9 cellular contexts compared by ENCODE assay signal in genomic region chr1:159921700-159922498, GRCh38. TPM values are rescaled to one million over a fixed set of nuclear protein-coding genes. Genes with fewer than 3 reads are reported as not detected.
A peak's percentile ranks its signal among the peaks of the same experiment; 100 is the strongest.
DNase-seq lines count a peak whose midpoint lies in the region; ATAC-seq, FAIRE-seq and TF ChIP-seq lines count a peak whose summit lies in the region.
"Had no signal": no experiment of that assay in that cellular context is flagged by ENCODE, and none has a peak within 500 bp of the region (broad histone marks: within the 10 kb centered on the region; RNA-seq: fewer than 3 reads in every experiment).

No MANE protein-coding gene starts in this region.

- H2BK5ac ChIP-seq in H1 (ENCODE audit: low read depth, low read length), result no peak overlapping the region

- H2BK15ac ChIP-seq in H1 (ENCODE audit: low read length), result no peak overlapping the region

- H4K20me1 ChIP-seq in PC-9 (ENCODE audit: insufficient read depth) (peaks cover 25% of the 10 kb centered on the region), H1 (replicated peaks in 1 of 2; ENCODE audit: control insufficient read depth in 1 of 2, insufficient read depth in 2 of 2, low read length in 2 of 2) (peaks cover 0 to 3% of the 10 kb centered on the region in 2 experiments)

- POLR2A ChIA-PET in PC-9 (lab: Charles Lee; ENCODE audit: unreplicated experiment) (interaction anchor here (0.6 to 0.7 kb wide), 2 partner anchors 29 to 44 kb away, joined by 3 to 10 read pairs; no protein-coding TSS in a partner anchor), H1 (lab: Charles Lee; ENCODE audit: partially characterized antibody) (interaction anchor here (0.9 to 2.3 kb wide), 6 partner anchors 19 to 110 kb away, joined by 3 to 11 read pairs (median 4); partner anchors contain the start of genes CFAP45 and PIGM)

- peaks cover 51% of the 10 kb centered on the region for H3F3A ChIP-seq in PC-9 (ENCODE audit: insufficient read depth, low read depth)

- TF ChIP-seq CTCF in GM12875 (IDR thresholded peaks at IDR 0.05; ENCODE audit: borderline replicate concordance, insufficient read depth, low read depth, low read length), result no peak
- TF ChIP-seq CTCF in PC-9 (conservative IDR thresholded peaks at IDR 0.05), result no peak
- no peak for TF ChIP-seq CTCF in H1 (IDR thresholded peaks at IDR 0.05; ENCODE audit: control extremely low read depth in 1 of 3, insufficient read depth in 1 of 3, low read depth in 1 of 3, low read length in 3 of 3)
- TF ChIP-seq CTCF in psoas muscle (IDR thresholded peaks at IDR 0.05), result no peak
- no peak for TF ChIP-seq CTCF in GM10266 (IDR thresholded peaks at IDR 0.05; ENCODE audit: control insufficient read depth, insufficient read depth, low read depth, missing control alignments)

- no peak overlapping the region for H3K9ac ChIP-seq in H1 (replicated peaks in 1 of 4; ENCODE audit: extremely low read depth in 1 of 4, low read depth in 3 of 4, low read length in 3 of 4)

- ATAC-seq in psoas muscle (no peak), HG03469 (IDR thresholded peaks at IDR 0.05; ENCODE audit: unreplicated experiment) (no peak)

- no peak for TF ChIP-seq RAD21 in H1 (IDR thresholded peaks at IDR 0.05 in 1 of 2, conservative IDR thresholded peaks at IDR 0.05 in 1 of 2; ENCODE audit: low read depth in 2 of 2, low read length in 2 of 2)

- no peak for FAIRE-seq in H1 (lab: Jason Lieb, UNC)

- no peak for DNase-seq in PC-9
- DNase-seq in H1 (ENCODE audit: low read depth in 1 of 2, low spot score in 2 of 2), result no peak
- no peak for DNase-seq in psoas muscle
- DNase-seq in GM10266 (ENCODE audit: extremely low spot score), result no peak
- no peak for DNase-seq in stimulated activated CD4-positive, alpha-beta T cell treated with anti-CD3 and anti-CD28 coated beads, Interleukin-12 subunit alpha, Interleukin-12 subunit beta, amount 100 ng/mL, for 4 hours
- DNase-seq in ecto neural progenitor cell (ENCODE audit: low spot score), result no peak

- H3K18ac ChIP-seq in H1 (ENCODE audit: extremely low read depth, low read length), result no peak overlapping the region

- intact Hi-C loops in PC-9 (cut with micrococcal nuclease; ENCODE audit: unreplicated experiment) (no loop called here), psoas muscle (cut with DNase I) (no loop called here)

- no peak overlapping the region for H2BK20ac ChIP-seq in H1 (ENCODE audit: low read length)

- no peak overlapping the region for H3K23ac ChIP-seq in H1 (ENCODE audit: insufficient read length)

- CTCF ChIA-PET in PC-9 (lab: Charles Lee) (no interaction called here), H1 (lab: Charles Lee; ENCODE audit: partially characterized antibody) (interaction anchor here (0.9 to 7.3 kb wide), 10 partner anchors 8 to 124 kb away, joined by 3 to 53 read pairs (median 3); no protein-coding TSS in a partner anchor)

- no peak overlapping the region for H4K5ac ChIP-seq in H1 (ENCODE audit: insufficient read length, low read depth, low read length)

- peaks cover 17% of the 10 kb centered on the region; the same call in 1 of the 2 replicates for H3K23me2 ChIP-seq in H1 (ENCODE audit: low read depth, low read length)

- H2BK12ac ChIP-seq in H1 (ENCODE audit: low read depth, low read length), result 0 out of 2 replicates have a peak overlapping the region, but pooled peaks have one; percentile 50

- H3K27ac ChIP-seq in PC-9 (no peak overlapping the region), H1 (ENCODE audit: low read depth, low read length) (no peak overlapping the region), psoas muscle (peak overlapping the region; percentile 84)

- H3K4me1 ChIP-seq in PC-9 (replicated peaks; ENCODE audit: insufficient read depth) (peaks cover 80% of the 10 kb centered on the region), H1 (replicated peaks in 1 of 4; ENCODE audit: control insufficient read depth in 3 of 4, insufficient read depth in 4 of 4, low read length in 3 of 4) (peaks cover 5 to 21% (median 16%) of the 10 kb centered on the region in 4 experiments), psoas muscle (peaks cover 24% of the 10 kb centered on the region)

- H3K9me3 ChIP-seq in PC-9 (ENCODE audit: insufficient read depth, low read depth), result no peaks in the 10 kb centered on the region
- H3K9me3 ChIP-seq in H1 (ENCODE audit: insufficient read depth in 2 of 2, low read depth in 1 of 2, low read length in 1 of 2), result no peaks in the 10 kb centered on the region
- no peaks in the 10 kb centered on the region for H3K9me3 ChIP-seq in psoas muscle
- H3K9me3 ChIP-seq: SJCRH30 had no signal

- TSS peak; percentile 1 for BruUV-seq in PC-9 (replicated peaks; lab: Mats Ljungman, UMichigan)

- H2AK5ac ChIP-seq in H1 (ENCODE audit: low read depth, low read length), result peak overlapping the region; percentile 53; the same call in 1 of the 2 replicates

- H3K56ac ChIP-seq in H1 (replicated peaks; ENCODE audit: insufficient read length, low read depth, low read length), result no peak overlapping the region

- peaks cover 28% of the 10 kb centered on the region for H3K36me3 ChIP-seq in PC-9 (ENCODE audit: low read depth)
- H3K36me3 ChIP-seq in H1 (ENCODE audit: control insufficient read depth in 2 of 4, insufficient read depth in 4 of 4, low read length in 3 of 4), result peaks cover 0 to 16% (median 4%) of the 10 kb centered on the region in 4 experiments; a peak in 5 of 8 replicates
- H3K36me3 ChIP-seq in psoas muscle (ENCODE audit: insufficient read depth in 1 of 2, low read depth in 1 of 2), result peaks cover 0 to 21% of the 10 kb centered on the region in 2 donors

- no peaks in the 10 kb centered on the region for H3K9me2 ChIP-seq in PC-9 (ENCODE audit: insufficient read depth)

- 83% methylated on average over 15 of the region's 18 CpGs; no CpG with 5 or more reads in 1 of the 2 experiments for WGBS in H1 (ENCODE audit: extremely low coverage in 1 of 2, insufficient coverage in 1 of 2, insufficient read length in 1 of 2, insufficient replicate concordance in 2 of 2, low coverage in 1 of 2, low lambda C conversion rate in 2 of 2, missing lambda C conversion rate in 1 of 2), 2 experiments
- 39 to 52% (median 46%) methylated on average over 18 of the region's 18 CpGs for WGBS in psoas muscle, 3 donors

- peaks cover 3% of the 10 kb centered on the region for H3K79me1 ChIP-seq in H1 (ENCODE audit: low read depth, low read length)

- no peak for TF ChIP-seq EP300 in H1 (IDR thresholded peaks at IDR 0.05; ENCODE audit: borderline replicate concordance in 1 of 2, low read depth in 2 of 2, low read length in 2 of 2)

- no peak overlapping the region for H3K14ac ChIP-seq in H1 (ENCODE audit: insufficient read length)

- H2AFZ ChIP-seq in PC-9 (no peak overlapping the region), H1 (ENCODE audit: low read length) (no peak overlapping the region)

- H3K27me3 ChIP-seq in PC-9 (ENCODE audit: insufficient read depth, low read depth) (no peaks in the 10 kb centered on the region), H1 (replicated peaks in 1 of 4; ENCODE audit: control insufficient read depth in 3 of 4, extremely low read depth in 1 of 4, insufficient read depth in 3 of 4, low read length in 3 of 4) (peaks cover 0 to 17% (median 8%) of the 10 kb centered on the region in 4 experiments; a peak in 5 of 7 replicates), psoas muscle (ENCODE audit: insufficient read depth in 3 of 3, low read length in 2 of 3) (peaks cover 0 to 19% (median 3%) of the 10 kb centered on the region in 3 donors)

- no peak overlapping the region for H3K4ac ChIP-seq in H1 (replicated peaks; ENCODE audit: insufficient read length, low read depth, low read length)

- no peak for TF ChIP-seq POLR2A in H1 (IDR thresholded peaks at IDR 0.05; ENCODE audit: control extremely low read depth in 1 of 2, low read depth in 2 of 2, low read length in 2 of 2)

- H2BK120ac ChIP-seq in H1 (replicated peaks; ENCODE audit: low read depth, low read length), result no peak overlapping the region

- no peak overlapping the region for H4K91ac ChIP-seq in H1 (replicated peaks; ENCODE audit: insufficient read length, low read length)

- H3K4me2 ChIP-seq in PC-9, result peak overlapping the region; percentile 88
- H3K4me2 ChIP-seq in H1 (ENCODE audit: insufficient read depth in 1 of 2, low read depth in 2 of 2, low read length in 2 of 2), result no peak overlapping the region; a peak in 1 of 4 replicates

- H3K4me3 ChIP-seq in GM12875 (ENCODE audit: low read depth, low read length), result peak overlapping the region; percentile 87
- peak overlapping the region; percentile 93; the same call in 1 of the 2 replicates for H3K4me3 ChIP-seq in PC-9
- H3K4me3 ChIP-seq in H1 (ENCODE audit: extremely low read depth in 1 of 4, insufficient read depth in 2 of 4, low read depth in 3 of 4, low read length in 4 of 4), result no peak overlapping the region
- H3K4me3 ChIP-seq in psoas muscle, result peak overlapping the region; percentile 82

- H4K8ac ChIP-seq in H1 (ENCODE audit: extremely low read depth, insufficient read depth, low read length), result no peak overlapping the region

- H3K79me2 ChIP-seq in PC-9 (ENCODE audit: low read depth), result peaks cover 66% of the 10 kb centered on the region
- H3K79me2 ChIP-seq in H1 (ENCODE audit: control insufficient read depth in 1 of 2, insufficient read depth in 2 of 2, low read length in 2 of 2), result peaks cover 0 to 12% of the 10 kb centered on the region in 2 experiments; a peak in 2 of 4 replicates

RNA-seq across cellular contexts. Expression of gene TAGLN2, which starts 3.4 kb away (rescaled TPM):
- 473 and 481 TPM in 2 replicates for total RNA-seq in PC-9 (2021)
- total RNA-seq in H1 (2021; fragmentation: NEBNext Ultra II Directional; extraction: Animal tissue kit (Norgen Biotek cat#: 25700)), result 86.0 and 93.0 TPM in 2 replicates
- polyA plus RNA-seq in H1 (2011; rRNA removed), result 114 and 142 TPM in 2 replicates
- 93.7 TPM for polyA plus RNA-seq in H1 (2011; cell fraction: cytosol; rRNA removed)
- 102 TPM for polyA plus RNA-seq in H1 (2011; cell fraction: nucleus; rRNA removed)
- polyA plus RNA-seq in H1 (2012, experiment 1 of 2), result 81.8 to 121 TPM (median 94.5 TPM) in 4 replicates
- 122 TPM for polyA plus RNA-seq in H1 (2012, experiment 2 of 2)
- polyA plus RNA-seq in H1 (2013, experiment 1 of 2), result 51.9 TPM
- polyA plus RNA-seq in H1 (2013, experiment 2 of 2), result 53.4 TPM
- polyA minus RNA-seq in H1 (2011; rRNA and poly(A)+ RNA removed), result 38.3 and 40.1 TPM in 2 replicates
- 29.8 TPM for polyA minus RNA-seq in H1 (2011; cell fraction: cytosol; rRNA and poly(A)+ RNA removed)
- polyA minus RNA-seq in H1 (2011; cell fraction: nucleus; rRNA and poly(A)+ RNA removed), result 23.9 TPM
- total RNA-seq in psoas muscle, result 10 to 100 TPM; 42.8 to 61.3 (median 45.6) TPM
- 10 to 100 TPM; 29.6 to 91.6 (median 56.1) TPM for polyA plus RNA-seq in psoas muscle

RNA-seq across cellular contexts. Expression of gene CFAP45, which starts 21.9 kb away (rescaled TPM):
- total RNA-seq in PC-9 (2021) (8.2 and 9.3 TPM in 2 replicates), psoas muscle (under 1 TPM in 1 of 4 donors, not detected in 3; 0.42 TPM)
- total RNA-seq in H1 (2021; fragmentation: NEBNext Ultra II Directional; extraction: Animal tissue kit (Norgen Biotek cat#: 25700)), result not detected in 2 replicates
- polyA plus RNA-seq in H1 (2011; rRNA removed) (0.05 and 0.11 TPM in 2 replicates), psoas muscle (under 1 TPM; 0.04 to 0.25 (median 0.13) TPM)
- 0.45 TPM for polyA plus RNA-seq in H1 (2011; cell fraction: cytosol; rRNA removed)
- 0.16 TPM for polyA plus RNA-seq in H1 (2011; cell fraction: nucleus; rRNA removed)
- polyA plus RNA-seq in H1 (2012, experiment 1 of 2), result 0.16 to 0.64 TPM (median 0.36 TPM) in 4 replicates
- 0.31 TPM for polyA plus RNA-seq in H1 (2012, experiment 2 of 2)
- polyA plus RNA-seq in H1 (2013, experiment 1 of 2), result 0.30 TPM
- polyA plus RNA-seq in H1 (2013, experiment 2 of 2), result 0.31 TPM
- not detected in 2 replicates for polyA minus RNA-seq in H1 (2011; rRNA and poly(A)+ RNA removed)
- polyA minus RNA-seq in H1 (2011; cell fraction: cytosol; rRNA and poly(A)+ RNA removed), result not detected
- polyA minus RNA-seq in H1 (2011; cell fraction: nucleus; rRNA and poly(A)+ RNA removed), result not detected

RNA-seq across cellular contexts. Expression of gene IGSF9, which starts 23.5 kb away (rescaled TPM):
- total RNA-seq in PC-9 (2021) (22.9 and 23.4 TPM in 2 replicates), psoas muscle (not detected)
- total RNA-seq in H1 (2021; fragmentation: NEBNext Ultra II Directional; extraction: Animal tissue kit (Norgen Biotek cat#: 25700)), result 28.1 and 29.2 TPM in 2 replicates
- polyA plus RNA-seq in H1 (2011; rRNA removed) (10.9 and 22.5 TPM in 2 replicates), psoas muscle (under 1 TPM in 2 of 3 donors, not detected in 1; 0.01 TPM)
- polyA plus RNA-seq in H1 (2011; cell fraction: cytosol; rRNA removed), result 12.7 TPM
- 51.2 TPM for polyA plus RNA-seq in H1 (2011; cell fraction: nucleus; rRNA removed)
- polyA plus RNA-seq in H1 (2012, experiment 1 of 2), result 15.9 to 25.3 TPM (median 21.2 TPM) in 4 replicates
- 18.7 TPM for polyA plus RNA-seq in H1 (2012, experiment 2 of 2)
- polyA plus RNA-seq in H1 (2013, experiment 1 of 2), result 20.9 TPM
- polyA plus RNA-seq in H1 (2013, experiment 2 of 2), result 19.7 TPM
- 6.2 and 8.0 TPM in 2 replicates for polyA minus RNA-seq in H1 (2011; rRNA and poly(A)+ RNA removed)
- polyA minus RNA-seq in H1 (2011; cell fraction: cytosol; rRNA and poly(A)+ RNA removed), result 10.9 TPM
- 11.3 TPM for polyA minus RNA-seq in H1 (2011; cell fraction: nucleus; rRNA and poly(A)+ RNA removed)

RNA-seq across cellular contexts. Expression of gene SLAMF9, which starts 32.1 kb away (rescaled TPM):
- total RNA-seq in PC-9 (2021), result 0.58 and 0.94 TPM in 2 replicates
- not detected in 2 replicates for total RNA-seq in H1 (2021; fragmentation: NEBNext Ultra II Directional; extraction: Animal tissue kit (Norgen Biotek cat#: 25700))
- polyA plus RNA-seq in H1 (2011; rRNA removed), result not detected in 2 replicates
- not detected for polyA plus RNA-seq in H1 (2011; cell fraction: cytosol; rRNA removed)
- polyA plus RNA-seq in H1 (2011; cell fraction: nucleus; rRNA removed), result not detected
- not detected in 4 replicates for polyA plus RNA-seq in H1 (2012, experiment 1 of 2)
- not detected for polyA plus RNA-seq in H1 (2012, experiment 2 of 2)
- not detected for polyA plus RNA-seq in H1 (2013, experiment 1 of 2)
- polyA plus RNA-seq in H1 (2013, experiment 2 of 2), result not detected
- not detected in 2 replicates for polyA minus RNA-seq in H1 (2011; rRNA and poly(A)+ RNA removed)
- polyA minus RNA-seq in H1 (2011; cell fraction: cytosol; rRNA and poly(A)+ RNA removed), result not detected
- not detected for polyA minus RNA-seq in H1 (2011; cell fraction: nucleus; rRNA and poly(A)+ RNA removed)
- not detected for total RNA-seq in psoas muscle
- polyA plus RNA-seq in psoas muscle, result not detected
- total RNA-seq: SJCRH30 had no signal

RNA-seq across cellular contexts. Expression of gene VSIG8, which starts 59.4 kb away (rescaled TPM):
- not detected in 2 replicates for total RNA-seq in PC-9 (2021)
- not detected in 2 replicates for total RNA-seq in H1 (2021; fragmentation: NEBNext Ultra II Directional; extraction: Animal tissue kit (Norgen Biotek cat#: 25700))
- not detected in 2 replicates for polyA plus RNA-seq in H1 (2011; rRNA removed)
- not detected for polyA plus RNA-seq in H1 (2011; cell fraction: cytosol; rRNA removed)
- not detected for polyA plus RNA-seq in H1 (2011; cell fraction: nucleus; rRNA removed)
- polyA plus RNA-seq in H1 (2012, experiment 1 of 2), result not detected in 4 replicates
- not detected for polyA plus RNA-seq in H1 (2012, experiment 2 of 2)
- polyA plus RNA-seq in H1 (2013, experiment 1 of 2), result not detected
- not detected for polyA plus RNA-seq in H1 (2013, experiment 2 of 2)
- polyA minus RNA-seq in H1 (2011; rRNA and poly(A)+ RNA removed), result not detected in 2 replicates
- polyA minus RNA-seq in H1 (2011; cell fraction: cytosol; rRNA and poly(A)+ RNA removed), result not detected
- polyA minus RNA-seq in H1 (2011; cell fraction: nucleus; rRNA and poly(A)+ RNA removed), result not detected
- not detected for total RNA-seq in psoas muscle
- polyA plus RNA-seq in psoas muscle, result not detected
- total RNA-seq: SJCRH30 had no signal

Comparison
In these comparisons a context has a peak if more than half of its experiments do, and no peak if none do; other contexts are left out.
1. H3K4me3 ChIP-seq: peak in GM12875 (single experiment), PC-9 (single experiment) and psoas muscle (single experiment); none in H1 (0 of 4).
2. RNA of gene IGSF9, which starts 23.5 kb away (total RNA-seq): 28.1 to 29.2 TPM in H1 and 22.9 to 23.4 TPM in PC-9; not detected in psoas muscle; every median in the first group is over 10 times any median in the second.